8 cellular contexts compared by ENCODE assay signal in the genomic region with DNA sequence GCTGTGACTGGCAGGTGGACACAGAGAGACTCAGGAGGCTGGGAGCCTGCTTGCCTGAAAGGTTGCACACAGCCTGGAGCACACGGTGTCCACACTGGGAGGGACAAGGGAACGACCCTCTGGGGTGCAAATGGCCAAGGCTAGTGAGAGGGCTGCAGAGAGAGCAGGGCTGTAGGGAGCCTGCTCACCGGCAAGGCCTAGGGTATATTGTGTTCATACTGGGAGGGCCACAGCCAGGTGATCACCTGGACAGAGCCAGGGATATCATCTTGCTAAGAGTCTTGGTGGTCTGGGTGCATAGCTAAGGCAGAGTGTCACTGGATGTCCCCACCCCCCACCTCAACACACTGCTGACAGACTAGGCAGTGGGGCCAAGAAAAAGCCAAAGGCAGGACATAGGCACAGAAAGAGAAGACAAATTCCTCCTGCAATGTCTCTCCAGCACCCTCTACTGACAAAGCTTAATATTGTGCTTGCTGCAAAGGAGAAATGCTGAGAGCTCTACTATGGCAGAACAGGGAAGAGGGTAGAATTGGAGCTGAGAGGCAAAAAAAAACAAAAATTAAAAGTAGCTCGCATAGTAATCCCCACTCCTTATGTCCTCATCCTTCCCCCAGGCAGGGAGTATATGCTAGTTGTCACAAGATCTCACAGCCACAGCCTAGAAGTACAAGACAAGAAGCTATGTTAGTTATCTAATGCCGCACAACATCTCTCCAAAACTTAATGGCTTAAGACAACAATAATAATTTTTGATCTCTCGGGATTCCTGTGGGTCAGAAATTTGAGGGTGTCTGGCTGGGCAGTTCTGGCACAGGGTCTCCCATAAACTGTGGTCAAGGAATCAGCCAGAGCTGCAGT. TPM values are rescaled to one million over a fixed set of nuclear protein-coding genes. Genes with fewer than 3 reads are reported as not detected.
DNase-seq lines count a peak whose midpoint lies in the region; ATAC-seq and TF ChIP-seq lines count a peak whose summit lies in the region.

No MANE protein-coding gene starts in this region.

- H3K27me3 ChIP-seq in MM.1S (replicated peaks; ENCODE audit: insufficient read depth, low read length), result peaks cover 26% of the 10 kb centered on the region
- no peaks in the 10 kb centered on the region for H3K27me3 ChIP-seq in RWPE2 (ENCODE audit: insufficient read depth, poor library complexity, severe bottlenecking)
- H3K27me3 ChIP-seq in uterus, result no peaks in the 10 kb centered on the region

- H3K79me2 ChIP-seq in MM.1S (ENCODE audit: low read length), result no peaks in the 10 kb centered on the region

- no peaks in the 10 kb centered on the region for H3K9me2 ChIP-seq in MM.1S (replicated peaks; ENCODE audit: insufficient read depth, low read length)

- intact Hi-C loops in uterus (cut with DNase I; ENCODE audit: low total_unique reads), result no loop called here

- TF ChIP-seq CTCF in MM.1S (IDR thresholded peaks at IDR 0.05; ENCODE audit: low read length) (peak; percentile 77), RWPE2 (IDR thresholded peaks at IDR 0.05; ENCODE audit: poor library complexity, severe bottlenecking) (peak; percentile 91), uterus (IDR thresholded peaks at IDR 0.05) (peak; percentile 65 to 92 (median 79))

- ATAC-seq in GM19023 (IDR thresholded peaks at IDR 0.05; ENCODE audit: unreplicated experiment) (peak; percentile 64), RWPE2 (ENCODE audit: low read depth) (peak; percentile 71), GM21529 (IDR thresholded peaks at IDR 0.05; ENCODE audit: unreplicated experiment) (no peak)

- H3K27ac ChIP-seq in MM.1S (ENCODE audit: low read length), result no peak overlapping the region
- H3K27ac ChIP-seq in RWPE2 (ENCODE audit: poor library complexity, severe bottlenecking), result no peak overlapping the region
- no peak overlapping the region for H3K27ac ChIP-seq in uterus

- H3K9ac ChIP-seq in MM.1S (ENCODE audit: low read length), result no peak overlapping the region

- H3K4me3 ChIP-seq in MM.1S (ENCODE audit: low read length) (no peak overlapping the region), RWPE2 (ENCODE audit: severe bottlenecking) (no peak overlapping the region), uterus (no peak overlapping the region)

- H3K9me3 ChIP-seq in MM.1S (replicated peaks; ENCODE audit: insufficient read depth, low read length) (no peaks in the 10 kb centered on the region), RWPE2 (ENCODE audit: severe bottlenecking) (no peaks in the 10 kb centered on the region), uterus (no peaks in the 10 kb centered on the region)

- TF ChIP-seq POLR2A in uterus (IDR thresholded peaks at IDR 0.05), result no peak

- no peaks in the 10 kb centered on the region for H4K20me1 ChIP-seq in MM.1S (ENCODE audit: insufficient read depth, low read length)

- H3K4me1 ChIP-seq in MM.1S (ENCODE audit: low read length) (no peaks in the 10 kb centered on the region), RWPE2 (ENCODE audit: insufficient read depth, poor library complexity, severe bottlenecking) (peaks cover 20% of the 10 kb centered on the region), uterus (no peaks in the 10 kb centered on the region)

- DNase-seq in Caki2 (ENCODE audit: low read depth) (peak; percentile 65), MM.1S (peak; percentile 44), RWPE2 (ENCODE audit: low spot score) (no peak), ecto neural progenitor cell (ENCODE audit: low spot score) (peak; percentile 56), medulla oblongata (ENCODE audit: extremely low spot score) (peak; percentile 92), uterus (peak; percentile 33 to 43)

- H3K4me2 ChIP-seq in MM.1S (ENCODE audit: low read depth, low read length), result no peak overlapping the region

- no peak overlapping the region for H2AFZ ChIP-seq in MM.1S (ENCODE audit: low read length)

- no peaks in the 10 kb centered on the region for H3F3A ChIP-seq in MM.1S (ENCODE audit: insufficient read depth, low read length)

- H3K36me3 ChIP-seq in MM.1S (replicated peaks; ENCODE audit: insufficient read depth, low read length), result no peaks in the 10 kb centered on the region
- H3K36me3 ChIP-seq in RWPE2 (ENCODE audit: low read depth), result no peaks in the 10 kb centered on the region
- H3K36me3 ChIP-seq in uterus, result no peaks in the 10 kb centered on the region

- in situ Hi-C loops in Caki2 (cut with HindIII; ENCODE audit: low pct_unique_long_range_greater_than_20kb, low sequenced_read_pairs), result no loop called here

RNA-seq across cellular contexts. Expression of a gene that starts 40.0 kb away (rescaled TPM):
- not detected in 2 replicates for total RNA-seq in Caki2 (2014; rRNA removed; shearing (Covaris generic); ENCODE audit: low replicate concordance)
- 10 to 100 TPM in 3 of 4 donors, 1 to 10 TPM in 1; 8.5 to 21.1 (median 14.5) TPM for total RNA-seq in uterus
